In the genomic region with DNA sequence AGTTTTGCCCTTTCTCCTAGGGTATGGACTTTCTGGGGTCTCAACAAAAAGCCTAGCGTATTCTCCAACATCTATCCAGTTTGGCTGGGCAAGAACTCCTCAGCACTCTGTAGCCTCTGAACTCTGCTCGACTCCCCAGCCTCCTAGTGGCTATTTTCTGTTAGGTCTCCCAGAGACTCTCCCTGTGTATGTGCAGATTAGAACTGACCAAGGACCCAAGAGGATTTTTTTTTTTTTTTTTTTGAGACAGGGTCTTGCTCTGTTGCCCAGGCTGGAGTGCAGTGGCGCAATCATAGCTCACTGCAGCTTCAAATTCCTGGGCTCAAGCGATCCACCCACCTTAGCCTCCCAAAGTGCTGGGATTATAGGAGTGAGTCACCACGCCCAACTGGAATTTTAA, we compare ENCODE assay signal across 8 cellular contexts. TPM values are rescaled to one million over a fixed set of nuclear protein-coding genes. Genes with fewer than 3 reads are reported as not detected.
DNase-seq lines count a peak whose midpoint lies in the region; ATAC-seq and TF ChIP-seq lines count a peak whose summit lies in the region.
"Not testable (repeated sequence)": the region's sequence is repeated elsewhere in the genome, so short reads cannot be mapped to it uniquely, and the experiment has no call there.

No MANE protein-coding gene starts in this region.

- H2AFZ ChIP-seq in KMS-11 (ENCODE audit: low read depth) = not testable (repeated sequence)

- not testable (repeated sequence) for H3K27ac ChIP-seq in KMS-11

- H3K4me3 ChIP-seq in BJ (ENCODE audit: low read depth, low read length); GM12875 (ENCODE audit: low read depth, low read length); KMS-11 (IDR thresholded peaks at IDR 0.05; ENCODE audit: insufficient read depth, low read depth, low read length); epithelial cell of proximal tubule (ENCODE audit: low read depth, low read length): not testable (repeated sequence)

- H3K36me3 Mint-ChIP-seq in activated CD8-positive, alpha-beta T cell treated with anti-CD3 and anti-CD28 coated beads for 36 hours (ENCODE audit: low read depth) = peaks cover 47% of the 10 kb centered on the region

- peak; percentile 44 for ATAC-seq in activated CD8-positive, alpha-beta T cell treated with anti-CD3 and anti-CD28 coated beads for 36 hours
- ATAC-seq in stimulated activated naive CD8-positive, alpha-beta T cell treated with anti-CD3 and anti-CD28 coated beads, Interleukin-15, Interleukin-2, amounts not matched to agents 100 U/mL and 50 U/mL, for 24 hours = peak; percentile 57

- CTCF ChIA-PET in BJ (lab: Yijun Ruan, JAX) = interaction anchor here (3.3 kb wide), 1 partner anchor 101 kb away, joined by 17 read pairs; no protein-coding TSS in a partner anchor
- CTCF ChIA-PET in activated CD8-positive, alpha-beta T cell treated with anti-CD3 and anti-CD28 coated beads for 36 hours (lab: Charles Lee) = not testable (repeated sequence)

- POLR2A ChIA-PET in BJ (lab: Charles Lee); activated CD8-positive, alpha-beta T cell treated with anti-CD3 and anti-CD28 coated beads for 36 hours (lab: Charles Lee): not testable (repeated sequence)

- TF ChIP-seq CTCF in BJ (IDR thresholded peaks at IDR 0.05; ENCODE audit: insufficient read depth, low read depth, low read length) (peak; percentile 11; the same call in 1 of the 2 replicates), GM12875 (IDR thresholded peaks at IDR 0.05; ENCODE audit: borderline replicate concordance, insufficient read depth, low read depth, low read length) (peak; percentile 19; the same call in 1 of the 2 replicates), KMS-11 (conservative IDR thresholded peaks at IDR 0.05; ENCODE audit: low read depth, low read length) (peak; percentile 53), epithelial cell of proximal tubule (conservative IDR thresholded peaks at IDR 0.05; ENCODE audit: low read depth, low read length) (peak; percentile 47)
- TF ChIP-seq CTCF in activated CD8-positive, alpha-beta T cell treated with anti-CD3 and anti-CD28 coated beads for 36 hours (IDR thresholded peaks at IDR 0.05) = not testable (repeated sequence)

- H3K27me3 ChIP-seq in BJ (ENCODE audit: control insufficient read depth, insufficient read depth, low read length); KMS-11 (ENCODE audit: insufficient read depth, low read depth): not testable (repeated sequence)

- H3K4me1 Mint-ChIP-seq in activated CD8-positive, alpha-beta T cell treated with anti-CD3 and anti-CD28 coated beads for 36 hours (ENCODE audit: low read depth) = not testable (repeated sequence)

- not testable (repeated sequence) for H3K27ac Mint-ChIP-seq in activated CD8-positive, alpha-beta T cell treated with anti-CD3 and anti-CD28 coated beads for 36 hours

- H3K79me2 ChIP-seq in KMS-11 (ENCODE audit: insufficient read depth, low read depth) = not testable (repeated sequence)

- not testable (repeated sequence) for H3K9me3 Mint-ChIP-seq in activated CD8-positive, alpha-beta T cell treated with anti-CD3 and anti-CD28 coated beads for 36 hours

- not testable (repeated sequence) for DNase-seq in BJ (ENCODE audit: low read depth); activated CD8-positive, alpha-beta T cell treated with anti-CD3 and anti-CD28 coated beads for 36 hours; epithelial cell of proximal tubule (ENCODE audit: low read depth); stimulated activated naive CD8-positive, alpha-beta T cell treated with anti-CD3 and anti-CD28 coated beads, Interleukin-15, Interleukin-2, amounts not matched to agents 100 U/mL and 50 U/mL, for 24 hours
- DNase-seq in RKO (ENCODE audit: low spot score) (peak; percentile 34), iPS-NIHi7 (ENCODE audit: extremely low spot score) (peak; percentile 46)

- not testable (repeated sequence) for H3K9ac ChIP-seq in KMS-11

- H4K20me1 ChIP-seq in KMS-11 (ENCODE audit: insufficient read depth) = not testable (repeated sequence)

- not testable (repeated sequence) for H3K4me1 ChIP-seq in KMS-11 (ENCODE audit: low read depth, poor library complexity, severe bottlenecking)

- intact Hi-C loops in activated CD8-positive, alpha-beta T cell treated with anti-CD3 and anti-CD28 coated beads for 36 hours (cut with micrococcal nuclease) = not testable (repeated sequence)

- not testable (repeated sequence) for H3K36me3 ChIP-seq in BJ (ENCODE audit: control insufficient read depth, insufficient read depth, low read length); KMS-11 (ENCODE audit: insufficient read depth)

- H3K4me2 ChIP-seq in KMS-11 = not testable (repeated sequence)

- not testable (repeated sequence) for H3K4me3 Mint-ChIP-seq in activated CD8-positive, alpha-beta T cell treated with anti-CD3 and anti-CD28 coated beads for 36 hours

- H3K27me3 Mint-ChIP-seq in activated CD8-positive, alpha-beta T cell treated with anti-CD3 and anti-CD28 coated beads for 36 hours = not testable (repeated sequence)

RNA-seq across cellular contexts. Expression of gene ENOSF1, which starts 17.7 kb away (rescaled TPM):
- 16.1 and 16.4 TPM in 2 replicates for polyA plus RNA-seq in BJ (2011; rRNA removed)
- polyA minus RNA-seq in BJ (2011; rRNA and poly(A)+ RNA removed) = 13.4 and 18.2 TPM in 2 replicates
- total RNA-seq in activated CD8-positive, alpha-beta T cell treated with anti-CD3 and anti-CD28 coated beads for 36 hours = 100 to 1,000 TPM; 113 to 114 TPM
- 28.0 and 32.3 TPM in 2 replicates for total RNA-seq in epithelial cell of proximal tubule
